Comparison of ENCODE assay signal across 18 cellular contexts in genomic region chr7:145655666-145656065, GRCh38.
DNase-seq lines count a peak whose midpoint lies in the region; ATAC-seq lines count a peak whose summit lies in the region.
"Had no signal": no experiment of that assay in that cellular context is flagged by ENCODE, and none has a peak within 500 bp of the region (broad histone marks: within the 10 kb centered on the region; RNA-seq: fewer than 3 reads in every experiment).

No MANE protein-coding gene starts in this region.

- intact Hi-C loops in Right ventricle myocardium inferior (cut with DNase I) (no loop called here), left cardiac atrium (cut with DNase I) (no loop called here), left ventricle myocardium superior (cut with micrococcal nuclease) (no loop called here), right cardiac atrium (cut with DNase I) (no loop called here)

- DNase-seq in Right ventricle myocardium inferior (ENCODE audit: missing footprints) (no peak), left cardiac atrium (no peak), left ventricle myocardium superior (no peak), right cardiac atrium (no peak), fibroblast of gingiva (ENCODE audit: low read depth) (peak; percentile 44), KG1 (lab: John Stamatoyannopoulos, UW) (no peak)
- DNase-seq: AML-193; Caco-2; Calu3; CD4-positive, alpha-beta T cell; CD8-positive, alpha-beta T cell; DMS79 treated with DMSO at 0.1 percent for 48 hours; GF-D8 had no signal

- H3K4me1 ChIP-seq in right cardiac atrium (ENCODE audit: control insufficient read depth, insufficient read depth, low read length): no peaks in the 10 kb centered on the region
- H3K4me1 ChIP-seq: A549; BLaER1 treated with 17β-estradiol and CSF1 and Interleukin-3, amounts not matched to agents 10 nM and 100 nM; Caco-2 had no signal

- H3K27ac ChIP-seq in right cardiac atrium (ENCODE audit: low read length): no peak overlapping the region
- H3K27ac ChIP-seq: 22Rv1; A549; BLaER1 treated with 17β-estradiol and CSF1 and Interleukin-3, amounts not matched to agents 10 nM and 100 nM; C4-2B had no signal

- no peaks in the 10 kb centered on the region for H3K9me3 ChIP-seq in right cardiac atrium (ENCODE audit: control insufficient read depth, low read length)
- H3K9me3 ChIP-seq: A549; BLaER1 treated with 17β-estradiol and CSF1 and Interleukin-3, amounts not matched to agents 10 nM and 100 nM; Caco-2 had no signal

- 91% methylated on average over 1 of the region's 1 CpG for WGBS in right cardiac atrium

- no peaks in the 10 kb centered on the region for H3K27me3 ChIP-seq in right cardiac atrium (ENCODE audit: control insufficient read depth, insufficient read depth)
- H3K27me3 ChIP-seq: BLaER1 treated with 17β-estradiol and CSF1 and Interleukin-3, amounts not matched to agents 10 nM and 100 nM had no signal

- peak; percentile 52 for ATAC-seq in Right ventricle myocardium inferior
- no peak for ATAC-seq in left cardiac atrium
- ATAC-seq in left ventricle myocardium superior: peak; percentile 52
- no peak for ATAC-seq in right cardiac atrium
- ATAC-seq in GM19023 (IDR thresholded peaks at IDR 0.05; ENCODE audit: unreplicated experiment): no peak
- ATAC-seq: A549; CD8-positive, alpha-beta T cell had no signal

- H3K4me3 ChIP-seq in right cardiac atrium (ENCODE audit: low read length): no peak overlapping the region
- H3K4me3 ChIP-seq: A549; BLaER1 treated with 17β-estradiol and CSF1 and Interleukin-3, amounts not matched to agents 10 nM and 100 nM had no signal

Comparison
In these comparisons a context has a peak if more than half of its experiments do, and no peak if none do; other contexts are left out.
1. ATAC-seq: peak in Right ventricle myocardium inferior (single experiment) and left ventricle myocardium superior (single experiment); none in left cardiac atrium (0 of 2), right cardiac atrium (0 of 2) and GM19023 (single experiment).